In genomic region chr19:19270749-19271571, GRCh38 we compare ENCODE assay signal across 1 cellular context.
A peak's percentile ranks its signal among the peaks of the same experiment; 100 is the strongest.
TF ChIP-seq lines count a peak whose summit lies in the region.

No MANE protein-coding gene starts in this region.

TF ChIP-seq in HepG2, 621 proteins besides CTCF, POLR2A, EP300 and RAD21:
- TF ChIP-seq ZNF335 (CRISPR knock-in tag; IDR thresholded peaks at IDR 0.05): no peak
- peak; percentile 46; the same call in 1 of the 2 replicates for TF ChIP-seq ZBTB33 (CRISPR knock-in tag; IDR thresholded peaks at IDR 0.05)
- TF ChIP-seq ZSCAN22 (CRISPR knock-in tag; IDR thresholded peaks at IDR 0.05): peak; percentile 97
